Comparison of ENCODE assay signal across 1 cellular context in the genomic region with DNA sequence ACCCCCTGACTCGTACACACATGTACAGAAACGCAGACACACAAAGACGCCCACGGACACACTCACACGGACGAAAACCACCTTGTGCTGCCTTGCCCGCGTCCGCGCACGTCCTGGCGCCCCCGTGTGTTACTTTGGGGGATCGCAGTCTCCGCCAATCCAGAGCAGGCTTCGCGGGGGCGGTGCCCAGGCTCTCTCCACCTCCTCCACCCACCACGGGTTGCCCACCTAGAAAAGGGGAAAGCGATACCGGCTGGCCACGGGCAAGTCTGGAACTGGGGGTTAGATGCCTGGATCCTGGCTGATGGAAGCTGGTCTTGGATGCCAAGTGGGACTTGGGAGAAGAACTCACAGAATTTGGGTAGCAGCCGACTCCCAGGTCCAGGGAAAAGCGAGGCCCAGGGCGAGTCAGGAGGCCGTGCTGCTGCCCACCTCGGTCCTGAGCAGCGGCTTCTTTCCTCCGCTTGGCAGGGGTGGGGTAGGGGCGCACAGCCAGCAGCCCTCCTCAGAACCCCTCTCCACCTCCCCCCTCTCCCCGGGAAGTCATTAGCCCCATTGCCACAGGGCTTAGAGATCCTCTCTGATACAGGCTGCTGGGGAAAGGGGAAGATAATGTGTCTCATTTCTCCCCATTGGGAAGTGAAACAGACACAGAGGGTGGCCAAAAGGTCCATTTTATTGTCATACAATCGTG.
TF ChIP-seq lines count a peak whose summit lies in the region.

No MANE protein-coding gene starts in this region.

TF ChIP-seq in GM12878, 131 proteins besides CTCF, POLR2A, EP300 and RAD21:
- TF ChIP-seq SUZ12 (IDR thresholded peaks at IDR 0.05; ENCODE audit: unreplicated experiment), result no peak
- no peak for TF ChIP-seq LARP7 (IDR thresholded peaks at IDR 0.05)
- 0 out of 2 replicates have a peak, but pooled peaks have one; percentile 17 for TF ChIP-seq MXI1 (IDR thresholded peaks at IDR 0.05; ENCODE audit: low read depth, low read length)
- no peak for TF ChIP-seq CBFB (IDR thresholded peaks at IDR 0.05; ENCODE audit: low read depth)
- no peak for TF ChIP-seq STAT1 (conservative IDR thresholded peaks at IDR 0.05)
- no peak for TF ChIP-seq EZH2 (IDR thresholded peaks at IDR 0.05; ENCODE audit: borderline replicate concordance, control insufficient read depth, low read depth, low read length)
- TF ChIP-seq CEBPB (IDR thresholded peaks at IDR 0.05; ENCODE audit: borderline replicate concordance in 1 of 2, low read depth in 2 of 2, low read length in 2 of 2), result no peak
- TF ChIP-seq IKZF1 (conservative IDR thresholded peaks at IDR 0.05), result peak; percentile 28; the same call in 1 of the 2 replicates
- TF ChIP-seq BCL11A (IDR thresholded peaks at IDR 0.05; ENCODE audit: low read depth, low read length), result no peak
- no peak for TF ChIP-seq TCF7 (IDR thresholded peaks at IDR 0.05; ENCODE audit: borderline replicate concordance)
- TF ChIP-seq IRF4 (IDR thresholded peaks at IDR 0.05; ENCODE audit: low read depth, low read length), result 0 out of 2 replicates have a peak, but pooled peaks have one; percentile 40
- no peak for TF ChIP-seq BRCA1 (IDR thresholded peaks at IDR 0.05; ENCODE audit: low read depth, low read length)
- no peak for TF ChIP-seq NRF1 (conservative IDR thresholded peaks at IDR 0.05; ENCODE audit: low read depth, low read length)
- no peak for TF ChIP-seq ATF7 (IDR thresholded peaks at IDR 0.05; ENCODE audit: low read depth)
- peak; percentile 24; the same call in 1 of the 2 replicates for TF ChIP-seq MLLT1 (IDR thresholded peaks at IDR 0.05)
- TF ChIP-seq, protein P1, sequence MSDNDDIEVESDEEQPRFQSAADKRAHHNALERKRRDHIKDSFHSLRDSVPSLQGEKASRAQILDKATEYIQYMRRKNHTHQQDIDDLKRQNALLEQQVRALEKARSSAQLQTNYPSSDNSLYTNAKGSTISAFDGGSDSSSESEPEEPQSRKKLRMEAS (IDR thresholded peaks at IDR 0.05; ENCODE audit: low read depth, low read length), result no peak
- peak; percentile 24 for TF ChIP-seq RELA (IDR thresholded peaks at IDR 0.05; ENCODE audit: borderline replicate concordance, partially characterized antibody)
- TF ChIP-seq SMC3 (IDR thresholded peaks at IDR 0.05; ENCODE audit: borderline replicate concordance, low read length), result peak; percentile 71
- no peak for TF ChIP-seq ZNF24 (IDR thresholded peaks at IDR 0.05)
- TF ChIP-seq RB1 (IDR thresholded peaks at IDR 0.05; ENCODE audit: borderline replicate concordance), result peak; percentile 82; the same call in 1 of the 2 replicates
- TF ChIP-seq RUNX3 (IDR thresholded peaks at IDR 0.05; ENCODE audit: low read length), result no peak; the same call in none of the 2 replicates
- 0 out of 2 replicates have a peak, but pooled peaks have one; percentile 25 for TF ChIP-seq TCF3 (IDR thresholded peaks at IDR 0.05; ENCODE audit: borderline replicate concordance, insufficient read depth, low read depth, low read length)
- no peak for TF ChIP-seq NFXL1 (IDR thresholded peaks at IDR 0.05; ENCODE audit: borderline replicate concordance)
- no peak for TF ChIP-seq ESRRA (IDR thresholded peaks at IDR 0.05; ENCODE audit: low read length)
- no peak for TF ChIP-seq EED (IDR thresholded peaks at IDR 0.05; ENCODE audit: low read depth)
- no peak for TF ChIP-seq ZNF274 (IDR thresholded peaks at IDR 0.05; ENCODE audit: insufficient read depth, insufficient read length)
- TF ChIP-seq YY1 (IDR thresholded peaks at IDR 0.05; ENCODE audit: low read depth, low read length), result peak; percentile 32; the same call in 1 of the 2 replicates
- no peak for TF ChIP-seq ZNF217 (IDR thresholded peaks at IDR 0.05)
- no peak for TF ChIP-seq MYB (IDR thresholded peaks at IDR 0.05; ENCODE audit: borderline replicate concordance, low read depth, low read length)
- no peak for TF ChIP-seq RCOR1 (conservative IDR thresholded peaks at IDR 0.05; ENCODE audit: low read depth, low read length)
- peak in 1 of 2 experiments; percentile 97; a peak in 2 of 3 replicates for TF ChIP-seq EGR1 (IDR thresholded peaks at IDR 0.05; ENCODE audit: borderline replicate concordance in 1 of 2, low read depth in 2 of 2, low read length in 2 of 2)
- TF ChIP-seq ZNF207 (IDR thresholded peaks at IDR 0.05; ENCODE audit: borderline replicate concordance), result no peak
- TF ChIP-seq BHLHE40 (IDR thresholded peaks at IDR 0.05; ENCODE audit: borderline replicate concordance in 1 of 2, low read depth in 2 of 2, low read length in 1 of 2), result peak; percentile 33 to 61; a peak in 2 of 4 replicates
- TF ChIP-seq SREBF1 (IDR thresholded peaks at IDR 0.05; ENCODE audit: low read length), result no peak
- 0 out of 2 replicates have a peak, but pooled peaks have one; percentile 53 for TF ChIP-seq GATAD2B (conservative IDR thresholded peaks at IDR 0.05; ENCODE audit: low read depth)
- TF ChIP-seq PAX5 (IDR thresholded peaks at IDR 0.05; ENCODE audit: borderline replicate concordance, low read depth, low read length), result 0 out of 2 replicates have a peak, but pooled peaks have one; percentile 29
- no peak for TF ChIP-seq FOS (IDR thresholded peaks at IDR 0.05; ENCODE audit: borderline replicate concordance, extremely low read depth, insufficient read length)
- no peak for TF ChIP-seq FOXK2 (IDR thresholded peaks at IDR 0.05)
- peak; percentile 42; the same call in 1 of the 2 replicates for TF ChIP-seq CREB1 (IDR thresholded peaks at IDR 0.05; ENCODE audit: low read depth)
- TF ChIP-seq ASH2L (IDR thresholded peaks at IDR 0.05; ENCODE audit: borderline replicate concordance, low read depth), result no peak
